Comparison of ENCODE assay signal across 28 cellular contexts in genomic region chr5:138773215-138773614, GRCh38. TPM values are rescaled to one million over a fixed set of nuclear protein-coding genes. Genes with fewer than 3 reads are reported as not detected.
DNase-seq lines count a peak whose midpoint lies in the region; TF ChIP-seq lines count a peak whose summit lies in the region.
"Had no signal": no experiment of that assay in that cellular context is flagged by ENCODE, and none has a peak within 500 bp of the region (broad histone marks: within the 10 kb centered on the region; RNA-seq: fewer than 3 reads in every experiment).

No MANE protein-coding gene starts in this region.

- intact Hi-C loops in Caco-2 (cut with micrococcal nuclease; ENCODE audit: unreplicated experiment): no loop called here

- no peaks in the 10 kb centered on the region for H3K27me3 ChIP-seq in Caco-2 (replicated peaks; ENCODE audit: control insufficient read depth, insufficient read depth, low read length)
- H3K27me3 ChIP-seq: cardiac muscle cell, spleen, vagina had no signal

- H3K36me3 ChIP-seq in Caco-2 (ENCODE audit: control insufficient read depth, insufficient read depth, low read length) (no peaks in the 10 kb centered on the region), HEK293 (ENCODE audit: control insufficient read depth in 2 of 2, insufficient read depth in 1 of 2, low read length in 2 of 2) (peaks cover 3 to 7% of the 10 kb centered on the region in 2 experiments; a peak in 2 of 3 replicates)
- H3K36me3 ChIP-seq: cardiac muscle cell, vagina had no signal

- no TSS peak for BruUV-seq in Caco-2 (replicated peaks; lab: Mats Ljungman, UMichigan)

- no peaks in the 10 kb centered on the region for H3K9me3 Mint-ChIP-seq in Caco-2 (ENCODE audit: unreplicated experiment)
- peaks cover 44% of the 10 kb centered on the region for H3K9me3 Mint-ChIP-seq in nephron progenitor cell
- H3K9me3 Mint-ChIP-seq: activated CD4-positive, alpha-beta T cell treated with anti-CD3 and anti-CD28 coated beads, Interleukin-2, amount 10 ng/mL, durations not matched to agents 24 days and 14 days; CD4-positive, alpha-beta T cell; dendritic cell treated with granulocyte-macrophage colony-stimulating factor and Interleukin-4, amounts not matched to agents 40 ng/mL and 50 ng/mL, for 4 days; stimulated activated naive CD8-positive, alpha-beta T cell treated with anti-CD3 and anti-CD28 coated beads, Interleukin-15, Interleukin-2, amounts not matched to agents 100 ng/mL and 50 ng/mL, for 24 hours had no signal

- TF ChIP-seq CTCF in Caco-2 (IDR thresholded peaks at IDR 0.05; ENCODE audit: insufficient read depth in 1 of 2, low read depth in 1 of 2, low read length in 1 of 2, severe bottlenecking in 1 of 2, unreplicated experiment in 1 of 2): no peak
- TF ChIP-seq CTCF in HEK293 (tag by site-specific recombination; IDR thresholded peaks at IDR 0.05): no peak
- no peak for TF ChIP-seq CTCF in fibroblast of the aortic adventitia (IDR thresholded peaks at IDR 0.05; ENCODE audit: insufficient read depth, low read length)
- no peak for TF ChIP-seq CTCF in nephron progenitor cell (IDR thresholded peaks at IDR 0.05)

- no peak overlapping the region for H3K27ac ChIP-seq in HEK293 (ENCODE audit: extremely low read depth, low read depth, low read length)
- H3K27ac ChIP-seq: cardiac muscle cell, HL-60, KMS-11, spleen, vagina had no signal

- peaks cover 44% of the 10 kb centered on the region for H3K4me1 ChIP-seq in Caco-2
- peaks cover 23% of the 10 kb centered on the region for H3K4me1 ChIP-seq in HEK293 (ENCODE audit: control insufficient read depth, insufficient read depth, low read length)

- H3K4me3 ChIP-seq in Caco-2 (ENCODE audit: low read depth, low read length) (no peak overlapping the region), HEK293 (ENCODE audit: low read depth, low read length) (no peak overlapping the region), fibroblast of the aortic adventitia (ENCODE audit: low read depth, low read length) (no peak overlapping the region)
- H3K4me3 ChIP-seq: cardiac muscle cell, spleen, vagina had no signal

- CTCF ChIA-PET in Caco-2 (lab: Charles Lee): interaction anchor here (1.2 kb wide), 1 partner anchor 71 kb away, joined by 3 read pairs; no protein-coding TSS in a partner anchor
- CTCF ChIA-PET in HEK293 (lab: Yijun Ruan, JAX): interaction anchor here (0.6 to 2.0 kb wide), 2 partner anchors 16 to 130 kb away, joined by 3 to 16 read pairs; no protein-coding TSS in a partner anchor

- H3K27me3 Mint-ChIP-seq in Caco-2 (ENCODE audit: insufficient read depth, unreplicated experiment) (no peaks in the 10 kb centered on the region), nephron progenitor cell (ENCODE audit: low read depth, poor library complexity) (peaks cover 4% of the 10 kb centered on the region)
- H3K27me3 Mint-ChIP-seq: activated CD4-positive, alpha-beta T cell treated with anti-CD3 and anti-CD28 coated beads, Interleukin-2, amount 10 ng/mL, durations not matched to agents 24 days and 14 days; dendritic cell treated with granulocyte-macrophage colony-stimulating factor and Interleukin-4, amounts not matched to agents 40 ng/mL and 50 ng/mL, for 4 days had no signal

- POLR2A ChIA-PET in Caco-2 (lab: Charles Lee) (no interaction called here), HEK293 (lab: Yijun Ruan, JAX) (no interaction called here)

- peak overlapping the region; percentile 5 for H3K27ac Mint-ChIP-seq in Caco-2 (ENCODE audit: unreplicated experiment)
- H3K27ac Mint-ChIP-seq in nephron progenitor cell: peak overlapping the region; percentile 60
- H3K27ac Mint-ChIP-seq: activated CD4-positive, alpha-beta T cell treated with anti-CD3 and anti-CD28 coated beads, Interleukin-2, amount 10 ng/mL, durations not matched to agents 24 days and 14 days; activated naive CD8-positive, alpha-beta T cell treated with anti-CD3 and anti-CD28 coated beads for 36 hours; CD4-positive, alpha-beta T cell; dendritic cell treated with granulocyte-macrophage colony-stimulating factor and Interleukin-4, amounts not matched to agents 40 ng/mL and 50 ng/mL, for 4 days; stimulated activated naive CD8-positive, alpha-beta T cell treated with anti-CD3 and anti-CD28 coated beads, Interleukin-15, Interleukin-2, amounts not matched to agents 100 ng/mL and 50 ng/mL, for 24 hours had no signal

- DNase-seq in Caco-2 (no peak), fibroblast of the aortic adventitia (ENCODE audit: low read depth) (peak; percentile 36), nephron progenitor cell (no peak), hippocampal formation (lab: John Stamatoyannopoulos, UW) (no peak), NAMALWA (ENCODE audit: low spot score) (no peak), NCI-H146 treated with DMSO at 0.1 percent for 48 hours (lab: John Stamatoyannopoulos, UW; ENCODE audit: unreplicated experiment) (no peak), activated gamma-delta T cell (lab: John Stamatoyannopoulos, UW) (no peak)
- DNase-seq: activated CD4-positive, alpha-beta T cell treated with anti-CD3 and anti-CD28 coated beads, Interleukin-2, amount 10 ng/mL, durations not matched to agents 24 days and 14 days; activated effector memory CD4-positive, alpha-beta T cell treated with anti-CD3 and anti-CD28 coated beads, Interleukin-2, amount 50 U/mL, for 16 hours; activated naive CD8-positive, alpha-beta T cell treated with anti-CD3 and anti-CD28 coated beads for 36 hours; aorta; CD4-positive, alpha-beta T cell; erythroblast; hypothalamus; NCI-H1417 treated with DMSO at 0.1 percent for 48 hours; NCI-H345; NCI-H748 treated with DMSO at 0.1 percent for 48 hours; spleen; stimulated activated CD4-positive, alpha-beta T cell treated with anti-CD3 and anti-CD28 coated beads, Interleukin-2, amount 100 ng/mL, for 24 hours; stimulated activated CD8-positive, alpha-beta memory T cell treated with anti-CD3 and anti-CD28 coated beads, Interleukin-4, amount 100 ng/mL, for 48 hours had no signal

- peaks cover 27% of the 10 kb centered on the region for H3K4me1 Mint-ChIP-seq in Caco-2 (ENCODE audit: low read depth, unreplicated experiment)
- H3K4me1 Mint-ChIP-seq in nephron progenitor cell: peaks cover 25% of the 10 kb centered on the region
- H3K4me1 Mint-ChIP-seq: activated naive CD8-positive, alpha-beta T cell treated with anti-CD3 and anti-CD28 coated beads for 36 hours had no signal

- H3K9me3 ChIP-seq in Caco-2 (no peaks in the 10 kb centered on the region), HEK293 (ENCODE audit: control insufficient read depth, insufficient read depth, low read depth, low read length) (no peaks in the 10 kb centered on the region)
- H3K9me3 ChIP-seq: spleen, vagina had no signal

- H3K4me3 Mint-ChIP-seq in Caco-2 (ENCODE audit: unreplicated experiment) (no peak overlapping the region), nephron progenitor cell (no peak overlapping the region)
- H3K4me3 Mint-ChIP-seq: activated CD4-positive, alpha-beta T cell treated with anti-CD3 and anti-CD28 coated beads, Interleukin-2, amount 10 ng/mL, durations not matched to agents 24 days and 14 days; activated naive CD8-positive, alpha-beta T cell treated with anti-CD3 and anti-CD28 coated beads for 36 hours; CD4-positive, alpha-beta T cell; dendritic cell treated with granulocyte-macrophage colony-stimulating factor and Interleukin-4, amounts not matched to agents 40 ng/mL and 50 ng/mL, for 4 days; nephron; stimulated activated naive CD8-positive, alpha-beta T cell treated with anti-CD3 and anti-CD28 coated beads, Interleukin-15, Interleukin-2, amounts not matched to agents 100 ng/mL and 50 ng/mL, for 24 hours had no signal

- peaks cover 62% of the 10 kb centered on the region for H3K36me3 Mint-ChIP-seq in Caco-2 (ENCODE audit: insufficient read depth, unreplicated experiment)
- peaks cover 68% of the 10 kb centered on the region for H3K36me3 Mint-ChIP-seq in nephron progenitor cell (ENCODE audit: low read depth)

TF ChIP-seq in HEK293, 187 proteins besides CTCF, POLR2A, EP300 and RAD21:
- TF ChIP-seq ZNF354C (tag by site-specific recombination; IDR thresholded peaks at IDR 0.05; ENCODE audit: borderline replicate concordance, low read depth): no peak
- 0 out of 2 replicates have a peak, but pooled peaks have one; percentile 50 for TF ChIP-seq PRDM1 (tag by site-specific recombination; IDR thresholded peaks at IDR 0.05)

RNA-seq across cellular contexts. Expression of gene CTNNA1, which starts 20.0 kb away (rescaled TPM):
- total RNA-seq in Caco-2 (2022) (392 and 403 TPM in 2 replicates), fibroblast of the aortic adventitia (ENCODE audit: low replicate concordance) (327 and 497 TPM in 2 replicates)
